In genomic region chr5:176956756-176957155, GRCh38 we compare ENCODE assay signal across 1 cellular context.
TF ChIP-seq lines count a peak whose summit lies in the region.

No MANE protein-coding gene starts in this region.

TF ChIP-seq in GM23338, 12 proteins besides CTCF, POLR2A, EP300 and RAD21 (continued from another document):
- TF ChIP-seq REST (IDR thresholded peaks at IDR 0.05; ENCODE audit: unreplicated experiment) (no peak), ZNF462 (CRISPR knock-in tag; IDR thresholded peaks at IDR 0.05) (no peak)
